ENCODE assay signal across 1 cellular context in the genomic region with DNA sequence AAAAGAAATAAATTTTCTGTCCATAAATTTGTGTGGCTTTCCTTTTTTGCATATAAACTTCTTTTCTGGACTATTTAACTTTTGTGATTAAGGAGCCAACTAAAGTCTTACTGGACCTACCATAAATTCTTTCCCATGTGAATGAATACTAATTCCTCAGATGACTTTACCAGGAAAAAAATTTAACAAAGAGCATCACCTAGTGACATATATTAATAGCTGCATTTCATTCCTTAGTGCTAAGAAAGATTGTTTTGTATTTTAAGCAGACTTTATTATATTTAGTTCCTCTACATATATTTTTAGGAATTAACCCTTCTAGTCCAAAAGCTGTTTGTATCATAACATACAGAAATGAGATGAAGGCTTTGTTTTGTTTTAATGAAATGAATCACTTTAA.
TF ChIP-seq lines count a peak whose summit lies in the region.

No MANE protein-coding gene starts in this region.

TF ChIP-seq in H1, 55 proteins besides CTCF, POLR2A, EP300 and RAD21 (continued from another document):
- TF ChIP-seq SIN3A (conservative IDR thresholded peaks at IDR 0.05 in 1 of 2, IDR thresholded peaks at IDR 0.05 in 1 of 2; ENCODE audit: low read depth in 1 of 2, low read length in 2 of 2) (no peak), SP4 (IDR thresholded peaks at IDR 0.05; ENCODE audit: low read length) (no peak), EGR1 (IDR thresholded peaks at IDR 0.05; ENCODE audit: borderline replicate concordance, low read depth, low read length) (no peak), JUN (IDR thresholded peaks at IDR 0.05; ENCODE audit: low read depth, low read length) (no peak), CREB1 (IDR thresholded peaks at IDR 0.05) (no peak)
